In genomic region chr1:232635778-232636356, GRCh38 we compare ENCODE assay signal across 8 cellular contexts. TPM values are rescaled to one million over a fixed set of nuclear protein-coding genes. Genes with fewer than 3 reads are reported as not detected.
DNase-seq lines count a peak whose midpoint lies in the region; ATAC-seq and TF ChIP-seq lines count a peak whose summit lies in the region.

No MANE protein-coding gene starts in this region.

- peak; percentile 73 for TF ChIP-seq CTCF in BE2C (IDR thresholded peaks at IDR 0.05; ENCODE audit: low read depth, low read length)

- no peaks in the 10 kb centered on the region for H3K36me3 ChIP-seq in BE2C

- no peaks in the 10 kb centered on the region for H3K4me1 ChIP-seq in BE2C
- H3K4me1 ChIP-seq in right cardiac atrium (ENCODE audit: control insufficient read depth, insufficient read depth, low read length), result no peaks in the 10 kb centered on the region

- ATAC-seq in GM18861 (IDR thresholded peaks at IDR 0.05; ENCODE audit: unreplicated experiment), result peak; percentile 77
- ATAC-seq in HG03135 (IDR thresholded peaks at IDR 0.05; ENCODE audit: unreplicated experiment), result peak; percentile 64
- ATAC-seq in right cardiac atrium, result peak; percentile 64 to 69
- ATAC-seq in stimulated activated naive CD8-positive, alpha-beta T cell treated with anti-CD3 and anti-CD28 coated beads, Interleukin-15, amount 100 ng/mL, for 72 hours, result peak; percentile 84

- 0% methylated on average over 3 of the region's 3 CpGs for WGBS in right cardiac atrium

- peaks cover 7% of the 10 kb centered on the region for H3K4me1 Mint-ChIP-seq in stimulated activated naive CD8-positive, alpha-beta T cell treated with anti-CD3 and anti-CD28 coated beads, Interleukin-15, amount 100 ng/mL, for 72 hours

- H3K27ac Mint-ChIP-seq in stimulated activated naive CD8-positive, alpha-beta T cell treated with anti-CD3 and anti-CD28 coated beads, Interleukin-15, amount 100 ng/mL, for 72 hours, result no peak overlapping the region

- no peak overlapping the region for H3K4me3 ChIP-seq in BE2C (ENCODE audit: low read depth, low read length)
- H3K4me3 ChIP-seq in right cardiac atrium (ENCODE audit: low read length), result no peak overlapping the region

- peaks cover 9% of the 10 kb centered on the region for H3K27me3 Mint-ChIP-seq in stimulated activated naive CD8-positive, alpha-beta T cell treated with anti-CD3 and anti-CD28 coated beads, Interleukin-15, amount 100 ng/mL, for 72 hours

- H3K27me3 ChIP-seq in BE2C (no peaks in the 10 kb centered on the region), right cardiac atrium (ENCODE audit: control insufficient read depth, insufficient read depth) (no peaks in the 10 kb centered on the region)

- no peak for DNase-seq in BE2C
- DNase-seq in NCI-H2196 (lab: John Stamatoyannopoulos, UW; ENCODE audit: unreplicated experiment), result peak; percentile 44
- peak; percentile 27 for DNase-seq in amniotic stem cell (lab: John Stamatoyannopoulos, UW)
- DNase-seq in right cardiac atrium, result no peak
- no peak for DNase-seq in stimulated activated naive CD8-positive, alpha-beta T cell treated with anti-CD3 and anti-CD28 coated beads, Interleukin-15, amount 100 ng/mL, for 72 hours
- no peak for DNase-seq in activated CD4-positive, alpha-beta T cell treated with anti-CD3 and anti-CD28 coated beads, Interleukin-2, amount 50 U/mL, for 4 hours

- H3K9me3 Mint-ChIP-seq in stimulated activated naive CD8-positive, alpha-beta T cell treated with anti-CD3 and anti-CD28 coated beads, Interleukin-15, amount 100 ng/mL, for 72 hours, result no peaks in the 10 kb centered on the region

- no peak overlapping the region for H3K4me3 Mint-ChIP-seq in stimulated activated naive CD8-positive, alpha-beta T cell treated with anti-CD3 and anti-CD28 coated beads, Interleukin-15, amount 100 ng/mL, for 72 hours

- no peak overlapping the region for H3K27ac ChIP-seq in right cardiac atrium (ENCODE audit: low read length)

- intact Hi-C loops in right cardiac atrium (cut with DNase I), result loop anchor here (2.0 to 10.0 kb wide), 10 partner anchors 309 to 606 kb away; no protein-coding TSS in a partner anchor

- no peaks in the 10 kb centered on the region for H3K9me3 ChIP-seq in BE2C
- H3K9me3 ChIP-seq in right cardiac atrium (ENCODE audit: control insufficient read depth, low read length), result no peaks in the 10 kb centered on the region

RNA-seq across cellular contexts. Expression of gene SIPA1L2, which starts 5.9 kb away (rescaled TPM):
- polyA plus RNA-seq in BE2C (2012; ENCODE audit: insufficient read depth, insufficient read length, low read depth), result 17.0 TPM
- total RNA-seq in right cardiac atrium, result 100 to 1,000 TPM in 3 of 4 donors, 10 to 100 TPM in 1; 90.2 to 117 (median 107) TPM
- 32.7 TPM for polyA plus RNA-seq in right cardiac atrium

Comparison
In these comparisons a context has a peak if more than half of its experiments do, and no peak if none do; other contexts are left out.
1. DNase-seq: peak in NCI-H2196 (single experiment) and amniotic stem cell (single experiment); none in BE2C (single experiment), right cardiac atrium (0 of 3), stimulated activated naive CD8-positive, alpha-beta T cell treated with anti-CD3 and anti-CD28 coated beads, Interleukin-15, amount 100 ng/mL, for 72 hours (0 of 2) and activated CD4-positive, alpha-beta T cell treated with anti-CD3 and anti-CD28 coated beads, Interleukin-2, amount 50 U/mL, for 4 hours (0 of 2).
2. Peak in every context shown above with its lines, with median percentiles within 50 percentile points of each other: ATAC-seq.